ENCODE assay signal across 10 cellular contexts in genomic region chr5:171494452-171495121, GRCh38.
DNase-seq lines count a peak whose midpoint lies in the region; ATAC-seq and TF ChIP-seq lines count a peak whose summit lies in the region.
"Had no signal": no experiment of that assay in that cellular context is flagged by ENCODE, and none has a peak within 500 bp of the region (broad histone marks: within the 10 kb centered on the region; RNA-seq: fewer than 3 reads in every experiment).

No MANE protein-coding gene starts in this region.

- TF ChIP-seq POLR2A in lower leg skin (IDR thresholded peaks at IDR 0.05) (no peak), vagina (IDR thresholded peaks at IDR 0.05) (no peak)

- 12 to 14% methylated on average over 17 of the region's 17 CpGs for WGBS in lower leg skin, 2 donors

- no peaks in the 10 kb centered on the region for H3K9me3 ChIP-seq in vagina

- ATAC-seq in HG02642 (IDR thresholded peaks at IDR 0.05; ENCODE audit: poor library complexity, unreplicated experiment): no peak

- H3K4me1 ChIP-seq in vagina: peaks cover 21% of the 10 kb centered on the region

- peak overlapping the region; percentile 77 for H3K27ac ChIP-seq in vagina

- intact Hi-C loops in lower leg skin (cut with DNase I; ENCODE audit: low total_unique reads): no loop called here
- intact Hi-C loops in vagina (cut with DNase I): loop anchor here (10.0 kb wide), 1 partner anchor 80 kb away; no protein-coding TSS in a partner anchor

- no peaks in the 10 kb centered on the region for H3K36me3 ChIP-seq in vagina

- H3K27me3 ChIP-seq in vagina: no peaks in the 10 kb centered on the region

- no peak overlapping the region for H3K4me3 ChIP-seq in lower leg skin (ENCODE audit: low read depth, poor library complexity, severe bottlenecking)
- peak overlapping the region in 1 of 2 donors; percentile 7 for H3K4me3 ChIP-seq in vagina

- TF ChIP-seq CTCF in lower leg skin (IDR thresholded peaks at IDR 0.05): no peak
- TF ChIP-seq CTCF in vagina (IDR thresholded peaks at IDR 0.05): no peak

- peak; percentile 22 for DNase-seq in NCI-H510A treated with DMSO at 0.1 percent for 48 hours (lab: John Stamatoyannopoulos, UW)
- no peak for DNase-seq in NCI-H510A (lab: John Stamatoyannopoulos, UW)
- peak; percentile 19 for DNase-seq in cerebellar cortex (ENCODE audit: low spot score)
- DNase-seq in lower leg skin (ENCODE audit: low spot score in 2 of 2): peak; percentile 60 to 92
- DNase-seq in vagina (ENCODE audit: extremely low spot score in 2 of 2): no peak
- no peak for DNase-seq in DMS53 (lab: John Stamatoyannopoulos, UW)
- DNase-seq in DMS153 treated with DMSO at 0.1 percent for 48 hours (lab: John Stamatoyannopoulos, UW; ENCODE audit: unreplicated experiment): no peak
- DNase-seq: activated B cell treated with CpG ODN at 0.5 μM for 24 hours; CD4-positive, CD25-positive, alpha-beta regulatory T cell had no signal

Comparison
In these comparisons a context has a peak if more than half of its experiments do, and no peak if none do; other contexts are left out.
1. DNase-seq: peak in NCI-H510A treated with DMSO at 0.1 percent for 48 hours (single experiment), cerebellar cortex (single experiment) and lower leg skin (2 of 2); none in NCI-H510A (single experiment), vagina (0 of 2), DMS53 (single experiment) and DMS153 treated with DMSO at 0.1 percent for 48 hours (single experiment).